Comparison of ENCODE assay signal across 8 cellular contexts in the genomic region with DNA sequence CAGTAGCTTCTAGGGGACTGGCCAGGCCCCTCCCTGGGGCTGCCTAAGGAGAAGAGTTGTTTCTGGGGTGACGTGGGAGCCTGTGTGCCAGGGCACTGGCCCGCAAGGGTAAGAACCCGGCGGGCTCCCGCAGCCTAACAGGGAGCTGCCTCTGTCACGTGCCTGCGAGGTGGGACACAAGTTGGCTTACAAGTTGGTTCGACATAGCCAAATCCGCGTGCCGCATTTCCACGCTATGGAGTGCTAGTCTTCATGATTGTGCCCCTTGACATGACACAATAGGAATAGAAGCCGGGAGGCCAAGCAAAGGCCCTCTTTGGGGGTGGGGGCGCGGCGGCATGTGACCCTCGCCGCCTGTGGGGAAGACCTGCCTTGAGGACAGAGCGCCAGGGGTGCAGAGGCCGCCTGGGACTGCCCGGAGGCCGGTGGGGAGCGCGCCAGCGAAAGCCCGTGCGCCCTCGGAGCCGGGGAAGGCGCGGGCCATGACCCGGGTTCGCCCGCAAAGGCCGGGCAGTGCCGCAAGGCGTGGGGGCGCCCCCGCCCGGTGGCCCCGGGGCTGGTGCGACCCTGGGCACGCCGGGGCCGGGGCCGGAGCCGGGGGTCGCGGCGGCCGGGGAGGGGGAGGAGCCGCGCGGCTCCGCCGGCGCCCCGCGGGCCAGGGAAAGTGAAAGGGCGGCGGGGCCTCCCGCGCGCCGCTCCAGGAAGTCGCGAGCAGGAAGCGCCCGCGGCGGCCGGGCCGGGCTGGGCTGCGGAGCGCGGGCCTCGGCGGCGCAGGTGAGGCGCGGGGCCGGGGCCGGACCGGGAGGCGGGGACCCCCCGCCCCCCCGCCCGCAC. TPM values are rescaled to one million over a fixed set of nuclear protein-coding genes. Genes with fewer than 3 reads are reported as not detected.
DNase-seq lines count a peak whose midpoint lies in the region; ATAC-seq and TF ChIP-seq lines count a peak whose summit lies in the region.

A gene (plus strand): TSS at position 702 of the 834 bp plus-strand sequence. CDS start 4,603 bp downstream, outside the sequence.

- peak; percentile 69 for ATAC-seq in CD8-positive, alpha-beta T cell
- ATAC-seq in GM19463 (IDR thresholded peaks at IDR 0.05; ENCODE audit: unreplicated experiment), result peak; percentile 61
- no peak for ATAC-seq in GM18868 (IDR thresholded peaks at IDR 0.05; ENCODE audit: unreplicated experiment)

- H3K9ac ChIP-seq in trophoblast cell (ENCODE audit: low read length), result peak within 1 kb of the TSS; percentile 63

- WGBS in trophoblast cell (ENCODE audit: extremely low coverage, insufficient coverage, insufficient read length), result no CpG with 5 or more reads among the region's 88 CpGs

- H2AFZ ChIP-seq in trophoblast cell (ENCODE audit: insufficient read depth, low read length, poor library complexity), result peak within 1 kb of the TSS; percentile 66

- H3K27me3 Mint-ChIP-seq in CD8-positive, alpha-beta T cell (ENCODE audit: low read depth), result no peaks in the 10 kb centered on the region

- H3K36me3 Mint-ChIP-seq in CD8-positive, alpha-beta T cell, result peaks cover 21% of the 10 kb centered on the region

- peak within 1 kb of the TSS; percentile 76 for H3K27ac ChIP-seq in CD8-positive, alpha-beta T cell (ENCODE audit: low read depth, low read length)
- peak within 1 kb of the TSS; percentile 60 for H3K27ac ChIP-seq in trophoblast cell (ENCODE audit: low read depth, low read length)

- peak within 1 kb of the TSS; percentile 79 for H4K8ac ChIP-seq in trophoblast cell (ENCODE audit: low read depth, low read length)

- H3K14ac ChIP-seq in trophoblast cell (ENCODE audit: low read length), result peak within 1 kb of the TSS; percentile 92

- H3K4me3 Mint-ChIP-seq in CD8-positive, alpha-beta T cell, result peak within 1 kb of the TSS; percentile 89

- no peak within 1 kb of the TSS for H3K23ac ChIP-seq in trophoblast cell (ENCODE audit: low read length)

- H4K91ac ChIP-seq in trophoblast cell (ENCODE audit: low read depth, low read length), result peak within 1 kb of the TSS; percentile 90

- peak within 1 kb of the TSS; percentile 63 for H2BK12ac ChIP-seq in trophoblast cell (ENCODE audit: low read length)

- CTCF ChIA-PET in CD8-positive, alpha-beta T cell (lab: Charles Lee), result interaction anchor here (0.7 to 1.8 kb wide), 3 partner anchors 14 to 173 kb away, joined by 3 to 7 read pairs (median 4); a partner anchor contains a TSS

- H3K18ac ChIP-seq in trophoblast cell (ENCODE audit: low read length), result peak within 1 kb of the TSS; percentile 87

- H2BK5ac ChIP-seq in trophoblast cell (ENCODE audit: low read depth, low read length, poor library complexity), result peak within 1 kb of the TSS; percentile 61

- peaks cover 6% of the 10 kb centered on the region for H3K79me2 ChIP-seq in trophoblast cell (ENCODE audit: control insufficient read depth, insufficient read depth, low read length, poor library complexity)

- peaks cover 27% of the 10 kb centered on the region for H3K79me1 ChIP-seq in trophoblast cell (ENCODE audit: low read length)

- H2AK5ac ChIP-seq in trophoblast cell (ENCODE audit: low read length), result peak within 1 kb of the TSS; percentile 41

- H2BK120ac ChIP-seq in trophoblast cell (ENCODE audit: insufficient read depth, low read length, poor library complexity), result peak within 1 kb of the TSS; percentile 87

- peaks cover 40% of the 10 kb centered on the region for H3K4me1 Mint-ChIP-seq in CD8-positive, alpha-beta T cell (ENCODE audit: low read depth)

- H3K27me3 ChIP-seq in CD8-positive, alpha-beta T cell (ENCODE audit: insufficient read depth, low read length), result no peaks in the 10 kb centered on the region
- H3K27me3 ChIP-seq in trophoblast cell (ENCODE audit: insufficient read depth, low read length), result no peaks in the 10 kb centered on the region

- H3K36me3 ChIP-seq in CD8-positive, alpha-beta T cell (ENCODE audit: insufficient read depth, low read length), result no peaks in the 10 kb centered on the region
- H3K36me3 ChIP-seq in trophoblast cell (ENCODE audit: control insufficient read depth in 1 of 2, insufficient read depth in 2 of 2, low read length in 2 of 2), result peaks cover 2% of the 10 kb centered on the region in 2 experiments

- no peaks in the 10 kb centered on the region for H3K9me3 ChIP-seq in CD8-positive, alpha-beta T cell (ENCODE audit: low read length)
- H3K9me3 ChIP-seq in trophoblast cell (ENCODE audit: insufficient read depth, low read depth, low read length), result peaks cover 1% of the 10 kb centered on the region

- H3K4me2 ChIP-seq in trophoblast cell (ENCODE audit: low read length), result peak within 1 kb of the TSS; percentile 96

- intact Hi-C loops in CD8-positive, alpha-beta T cell (cut with DNase I, micrococcal nuclease), result loop anchor here in 1 of 2 experiments (5.0 to 10.0 kb wide), 2 partner anchors 51 to 179 kb away; no protein-coding TSS in a partner anchor
- intact Hi-C loops in head of caudate nucleus (cut with DNase I), result no loop called here

- peaks cover 18% of the 10 kb centered on the region for H3K4me1 ChIP-seq in CD8-positive, alpha-beta T cell (ENCODE audit: insufficient read depth, low read length)
- H3K4me1 ChIP-seq in trophoblast cell (ENCODE audit: control insufficient read depth in 1 of 2, insufficient read depth in 2 of 2, low read length in 2 of 2), result peaks cover 27 to 28% of the 10 kb centered on the region in 2 experiments

- peak within 1 kb of the TSS; percentile 90 for H3K27ac Mint-ChIP-seq in CD8-positive, alpha-beta T cell

- peak in 5 of 7 experiments; percentile 25 to 66 (median 38) for DNase-seq in CD8-positive, alpha-beta T cell
- DNase-seq in LNCaP clone FGC (ENCODE audit: low read depth) (no peak), head of caudate nucleus (peak in 31 of 42 donors; percentile 15 to 75 (median 54)), trophoblast cell (peak in 1 of 2 donors; percentile 55), COLO829 (ENCODE audit: low spot score) (no peak)
- DNase-seq in activated effector memory CD4-positive, alpha-beta T cell treated with anti-CD3 and anti-CD28 coated beads, Interleukin-2, amount 50 U/mL, for 16 hours, result peak; percentile 80

- peak within 1 kb of the TSS; percentile 70 for H3K4ac ChIP-seq in trophoblast cell (ENCODE audit: low read depth, low read length)

- H3K4me3 ChIP-seq in CD8-positive, alpha-beta T cell (ENCODE audit: low read depth, low read length), result peak within 1 kb of the TSS; percentile 75
- H3K4me3 ChIP-seq in LNCaP clone FGC (ENCODE audit: low read depth, low read length) (peak within 1 kb of the TSS; percentile 66), trophoblast cell (ENCODE audit: low read depth, low read length) (peak within 1 kb of the TSS; percentile 77)

- H4K12ac ChIP-seq in trophoblast cell (ENCODE audit: low read depth, low read length), result peak within 1 kb of the TSS; percentile 84

- POLR2A ChIA-PET in CD8-positive, alpha-beta T cell (lab: Charles Lee), result interaction anchor here (1.0 to 3.6 kb wide), 4 partner anchors 9 to 110 kb away, joined by 4 to 24 read pairs (median 7); a partner anchor contains a TSS

- H3K9me3 Mint-ChIP-seq in CD8-positive, alpha-beta T cell, result no peaks in the 10 kb centered on the region

- TF ChIP-seq CTCF in CD8-positive, alpha-beta T cell (IDR thresholded peaks at IDR 0.05), result no peak
- peak; percentile 30; the same call in 1 of the 2 replicates for TF ChIP-seq CTCF in LNCaP clone FGC (IDR thresholded peaks at IDR 0.05; ENCODE audit: control insufficient read depth, extremely low read depth, insufficient read depth)

RNA-seq across cellular contexts. Expression of the gene that starts here (rescaled TPM):
- total RNA-seq in CD8-positive, alpha-beta T cell, result 10 to 100 TPM; 24.2 to 25.9 TPM
- polyA plus RNA-seq in trophoblast cell (2013), result 15.1 and 16.6 TPM in 2 replicates

Comparison
In these comparisons a context has a peak if more than half of its experiments do, and no peak if none do; other contexts are left out.
1. DNase-seq: peak in CD8-positive, alpha-beta T cell (5 of 7), activated effector memory CD4-positive, alpha-beta T cell treated with anti-CD3 and anti-CD28 coated beads, Interleukin-2, amount 50 U/mL, for 16 hours (single experiment) and head of caudate nucleus (31 of 42); none in LNCaP clone FGC (single experiment) and COLO829 (single experiment).
2. Peak in every context shown above with its lines, with median percentiles within 50 percentile points of each other: H3K4me3 ChIP-seq.